Comparison of ENCODE assay signal across 10 cellular contexts in the genomic region with DNA sequence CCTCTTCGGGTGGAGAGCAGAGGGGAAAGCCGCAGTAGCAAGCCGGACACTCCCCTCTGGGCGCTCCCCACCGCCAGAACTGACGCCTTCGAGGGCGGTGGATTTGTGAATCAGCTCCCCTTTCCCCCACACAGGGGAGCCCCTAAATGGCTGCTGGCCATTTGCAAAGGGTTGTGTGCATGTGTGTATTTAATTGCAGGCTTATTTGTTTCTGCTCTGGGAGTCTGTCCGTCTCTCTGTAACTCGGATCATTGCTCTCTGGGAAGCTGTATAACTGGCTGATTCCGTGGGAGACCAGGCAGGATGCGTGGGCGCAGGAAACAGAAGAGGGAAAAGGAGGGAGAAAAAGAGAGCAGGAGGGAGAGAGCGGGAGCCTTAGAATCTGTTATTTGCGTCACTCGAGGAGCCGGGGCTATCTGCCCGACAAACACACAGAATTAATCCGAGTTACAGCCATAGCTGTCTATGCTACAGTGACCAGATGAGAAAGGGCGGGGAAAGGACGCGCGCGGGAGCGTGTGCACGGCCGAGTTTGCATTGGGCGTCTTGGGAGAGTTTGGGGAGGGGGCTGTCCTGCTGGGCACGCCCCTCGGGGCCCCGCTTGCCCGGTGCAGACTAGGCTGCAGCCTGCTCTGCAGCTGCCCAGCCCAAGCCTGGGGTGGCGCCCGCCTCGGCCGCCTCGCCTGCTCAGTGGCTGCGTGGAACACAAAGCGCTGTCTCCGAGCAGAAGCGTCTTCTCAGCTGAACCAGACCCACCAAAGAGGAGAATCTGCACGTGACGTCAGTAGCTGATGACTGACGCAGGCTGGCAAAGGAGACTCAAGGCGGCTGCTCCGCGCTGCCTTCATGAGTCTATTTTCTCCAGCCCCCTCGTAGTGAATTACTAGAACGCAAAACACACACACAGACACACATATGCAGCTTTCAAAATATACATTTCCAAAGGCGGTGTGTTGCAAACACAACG.
DNase-seq lines count a peak whose midpoint lies in the region; ATAC-seq and TF ChIP-seq lines count a peak whose summit lies in the region.
"Had no signal": no experiment of that assay in that cellular context is flagged by ENCODE, and none has a peak within 500 bp of the region (broad histone marks: within the 10 kb centered on the region; RNA-seq: fewer than 3 reads in every experiment).

No MANE protein-coding gene starts in this region.

- H3K4me1 ChIP-seq in NT2/D1 (ENCODE audit: insufficient read depth, insufficient read length) (peaks cover 12% of the 10 kb centered on the region), uterus (peaks cover 0 to 32% of the 10 kb centered on the region in 2 donors)

- H3K27me3 Mint-ChIP-seq in neural crest cell (ENCODE audit: low read depth), result peaks cover 81% of the 10 kb centered on the region

- peak overlapping the region; percentile 53 for H3K4me3 ChIP-seq in NT2/D1 (ENCODE audit: insufficient read length, low read depth)
- peak overlapping the region in 1 of 2 donors; percentile 19 for H3K4me3 ChIP-seq in uterus
- H3K4me3 ChIP-seq: SJSA1 had no signal

- intact Hi-C loops in uterus (cut with DNase I; ENCODE audit: low total_unique reads), result no loop called here

- peak overlapping the region; percentile 58 for H3K9ac ChIP-seq in NT2/D1 (ENCODE audit: insufficient read length, low read depth)

- no peaks in the 10 kb centered on the region for H3K36me3 Mint-ChIP-seq in neural crest cell (ENCODE audit: low read depth)

- H3K27ac Mint-ChIP-seq in neural crest cell (ENCODE audit: unreplicated experiment), result peak overlapping the region; percentile 94
- H3K27ac Mint-ChIP-seq: CD4-positive, CD25-positive, alpha-beta regulatory T cell had no signal

- no peak for TF ChIP-seq POLR2A in uterus (IDR thresholded peaks at IDR 0.05)

- ATAC-seq in esophagus mucosa, result peak; percentile 17

- H3K36me3 ChIP-seq in NT2/D1 (ENCODE audit: insufficient read depth, insufficient read length, low read length), result no peaks in the 10 kb centered on the region
- no peaks in the 10 kb centered on the region for H3K36me3 ChIP-seq in uterus
- H3K36me3 ChIP-seq: SJSA1 had no signal

- H3K4me3 Mint-ChIP-seq in neural crest cell, result peak overlapping the region; percentile 96
- H3K4me3 Mint-ChIP-seq: CD4-positive, CD25-positive, alpha-beta regulatory T cell had no signal

- H3K27me3 ChIP-seq in NT2/D1 (ENCODE audit: insufficient read depth, insufficient read length) (peaks cover 96% of the 10 kb centered on the region), uterus (peaks cover 26 to 59% of the 10 kb centered on the region in 2 donors)

- DNase-seq in NCI-H524 (lab: John Stamatoyannopoulos, UW) (peak; percentile 50 to 65), NCI-H524 treated with DMSO at 0.1 percent for 48 hours (lab: John Stamatoyannopoulos, UW) (no peak), NT2/D1 (ENCODE audit: low read depth, low spot score) (no peak), neural crest cell (ENCODE audit: low read depth, low spot score) (peak; percentile 62), uterus (no peak), T-helper 1 cell (no peak), RKO (ENCODE audit: low spot score) (no peak)

- H3K9me3 ChIP-seq in NT2/D1 (ENCODE audit: insufficient read depth, low read length) (no peaks in the 10 kb centered on the region), uterus (no peaks in the 10 kb centered on the region)

- H3K9me3 Mint-ChIP-seq in neural crest cell, result no peaks in the 10 kb centered on the region

- no peak overlapping the region for H3K27ac ChIP-seq in uterus
- H3K27ac ChIP-seq: SJSA1 had no signal

- no peak for TF ChIP-seq CTCF in neural crest cell (conservative IDR thresholded peaks at IDR 0.05)
- no peak for TF ChIP-seq CTCF in uterus (IDR thresholded peaks at IDR 0.05)

- H3K4me1 Mint-ChIP-seq in neural crest cell, result peaks cover 59% of the 10 kb centered on the region

Comparison
In these comparisons a context has a peak if more than half of its experiments do, and no peak if none do; other contexts are left out.
1. DNase-seq: peak in NCI-H524 (2 of 2) and neural crest cell (single experiment); none in NCI-H524 treated with DMSO at 0.1 percent for 48 hours (single experiment), NT2/D1 (single experiment), uterus (0 of 2), T-helper 1 cell (0 of 5) and RKO (single experiment).